In genomic region chr1:68120136-68120791, GRCh38 we compare ENCODE assay signal across 9 cellular contexts.
DNase-seq lines count a peak whose midpoint lies in the region; ATAC-seq, FAIRE-seq and TF ChIP-seq lines count a peak whose summit lies in the region.
"Had no signal": no experiment of that assay in that cellular context is flagged by ENCODE, and none has a peak within 500 bp of the region (broad histone marks: within the 10 kb centered on the region; RNA-seq: fewer than 3 reads in every experiment).

No MANE protein-coding gene starts in this region.

- no peak overlapping the region for H3K4me3 Mint-ChIP-seq in activated naive CD8-positive, alpha-beta T cell treated with anti-CD3 and anti-CD28 coated beads, Interleukin-2, amount 10 ng/mL, durations not matched to agents 7 days and 5 days
- H3K4me3 Mint-ChIP-seq: activated naive CD8-positive, alpha-beta T cell had no signal

- H3K4me1 ChIP-seq in left ventricle myocardium inferior, result peaks cover 22% of the 10 kb centered on the region

- H3K27me3 Mint-ChIP-seq in activated naive CD8-positive, alpha-beta T cell treated with anti-CD3 and anti-CD28 coated beads, Interleukin-2, amount 10 ng/mL, durations not matched to agents 7 days and 5 days, result peaks cover 2% of the 10 kb centered on the region

- H3K4me1 Mint-ChIP-seq in activated naive CD8-positive, alpha-beta T cell treated with anti-CD3 and anti-CD28 coated beads, Interleukin-2, amount 10 ng/mL, durations not matched to agents 7 days and 5 days, result peaks cover 3% of the 10 kb centered on the region

- no peaks in the 10 kb centered on the region for H3K27me3 ChIP-seq in left ventricle myocardium inferior (ENCODE audit: low read depth)

- peak; percentile 89 for FAIRE-seq in GM19239 (lab: Jason Lieb, UNC)

- H3K27ac ChIP-seq in left ventricle myocardium inferior (replicated peaks), result peak overlapping the region; percentile 6

- intact Hi-C loops in left ventricle myocardium inferior (cut with micrococcal nuclease), result loop anchor here (10.0 kb wide), 2 partner anchors 105 to 205 kb away; no protein-coding TSS in a partner anchor
- intact Hi-C loops in sciatic nerve (cut with DNase I), result no loop called here

- H3K27ac Mint-ChIP-seq in activated naive CD8-positive, alpha-beta T cell treated with anti-CD3 and anti-CD28 coated beads, Interleukin-2, amount 10 ng/mL, durations not matched to agents 7 days and 5 days, result no peak overlapping the region
- H3K27ac Mint-ChIP-seq: activated naive CD8-positive, alpha-beta T cell had no signal

- DNase-seq in DMS53 (lab: John Stamatoyannopoulos, UW), result peak; percentile 89
- peak; percentile 25 for DNase-seq in GM19239 (ENCODE audit: insufficient read length, low spot score)
- DNase-seq in NCI-H460 (ENCODE audit: extremely low read depth, low read depth), result peak; percentile 69
- no peak for DNase-seq in activated naive CD8-positive, alpha-beta T cell treated with anti-CD3 and anti-CD28 coated beads, Interleukin-2, amount 10 ng/mL, durations not matched to agents 7 days and 5 days
- DNase-seq in left ventricle myocardium inferior, result no peak
- no peak for DNase-seq in sciatic nerve (ENCODE audit: low spot score)
- no peak for DNase-seq in cortex of kidney (lab: John Stamatoyannopoulos, UW)

- H3K36me3 ChIP-seq in left ventricle myocardium inferior, result peaks cover 11% of the 10 kb centered on the region

- H3K9me3 ChIP-seq in left ventricle myocardium inferior (replicated peaks), result no peaks in the 10 kb centered on the region

- ATAC-seq in HG03342 (IDR thresholded peaks at IDR 0.05; ENCODE audit: unreplicated experiment), result peak; percentile 86
- ATAC-seq in activated naive CD8-positive, alpha-beta T cell treated with anti-CD3 and anti-CD28 coated beads, Interleukin-2, amount 10 ng/mL, durations not matched to agents 7 days and 5 days (ENCODE audit: low read depth), result peak; percentile 50
- peak; percentile 87 for ATAC-seq in sciatic nerve

- no peaks in the 10 kb centered on the region for H3K36me3 Mint-ChIP-seq in activated naive CD8-positive, alpha-beta T cell treated with anti-CD3 and anti-CD28 coated beads, Interleukin-2, amount 10 ng/mL, durations not matched to agents 7 days and 5 days
- H3K36me3 Mint-ChIP-seq: activated naive CD8-positive, alpha-beta T cell had no signal

- TF ChIP-seq CTCF in left ventricle myocardium inferior (IDR thresholded peaks at IDR 0.05; ENCODE audit: borderline replicate concordance), result peak; percentile 89

- H3K4me3 ChIP-seq in left ventricle myocardium inferior, result no peak overlapping the region

- POLR2A ChIA-PET in activated naive CD8-positive, alpha-beta T cell treated with anti-CD3 and anti-CD28 coated beads, Interleukin-2, amount 10 ng/mL, durations not matched to agents 7 days and 5 days (lab: Charles Lee), result no interaction called here

- H3K9me3 Mint-ChIP-seq in activated naive CD8-positive, alpha-beta T cell treated with anti-CD3 and anti-CD28 coated beads, Interleukin-2, amount 10 ng/mL, durations not matched to agents 7 days and 5 days, result no peaks in the 10 kb centered on the region

Comparison
In these comparisons a context has a peak if more than half of its experiments do, and no peak if none do; other contexts are left out.
1. DNase-seq: peak in DMS53 (single experiment), GM19239 (single experiment) and NCI-H460 (single experiment); none in activated naive CD8-positive, alpha-beta T cell treated with anti-CD3 and anti-CD28 coated beads, Interleukin-2, amount 10 ng/mL, durations not matched to agents 7 days and 5 days (single experiment), left ventricle myocardium inferior (single experiment), sciatic nerve (single experiment) and cortex of kidney (single experiment).
2. Peak in every context shown above with its lines, with median percentiles within 50 percentile points of each other: ATAC-seq.